ENCODE assay signal across 9 cellular contexts in the genomic region with DNA sequence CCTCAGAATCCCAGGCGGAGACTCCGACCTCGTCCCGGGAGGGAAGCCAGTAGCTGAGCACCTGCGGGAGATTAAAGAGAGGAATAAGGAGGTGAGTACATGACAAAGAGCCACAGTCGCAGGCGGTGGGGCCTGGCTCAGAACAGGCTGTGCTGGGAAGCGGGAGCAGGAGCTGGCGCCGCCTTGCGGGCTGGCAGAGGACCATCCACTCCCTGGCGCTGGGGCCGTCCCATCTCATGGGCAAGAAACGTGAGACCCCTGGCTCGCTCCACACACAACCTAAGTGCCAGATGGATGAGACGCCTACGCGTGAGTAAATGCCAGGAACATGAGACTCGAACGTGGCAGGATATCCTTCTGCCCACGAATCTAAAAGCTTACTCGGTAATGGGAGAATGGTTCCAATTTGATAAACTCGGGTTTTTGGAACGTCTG. TPM values are rescaled to one million over a fixed set of nuclear protein-coding genes. Genes with fewer than 3 reads are reported as not detected.
DNase-seq lines count a peak whose midpoint lies in the region; ATAC-seq and TF ChIP-seq lines count a peak whose summit lies in the region.
"Had no signal": no experiment of that assay in that cellular context is flagged by ENCODE, and none has a peak within 500 bp of the region (broad histone marks: within the 10 kb centered on the region; RNA-seq: fewer than 3 reads in every experiment).

No MANE protein-coding gene starts in this region.

- H3K4me3 Mint-ChIP-seq in activated B cell treated with CpG ODN at 0.5 μM for 24 hours, result no peak overlapping the region

- peaks cover 4% of the 10 kb centered on the region for H3K36me3 Mint-ChIP-seq in activated B cell treated with CpG ODN at 0.5 μM for 24 hours (ENCODE audit: low read depth)

- H4K20me1 ChIP-seq in BLaER1 (peaks cover 20% of the 10 kb centered on the region; the same call in 1 of the 2 replicates), Karpas-422 (ENCODE audit: insufficient read depth, low read depth, low read length) (peaks cover 10% of the 10 kb centered on the region)

- H3K36me3 ChIP-seq in BLaER1 (peaks cover 41% of the 10 kb centered on the region), Karpas-422 (ENCODE audit: insufficient read depth, low read length) (0 out of 2 replicates have a peak, but pooled peaks cover 9% of the 10 kb centered on the region), parathyroid adenoma (ENCODE audit: control insufficient read depth, insufficient read depth, low read length) (no peaks in the 10 kb centered on the region)

- H3K27me3 ChIP-seq in BLaER1, result no peaks in the 10 kb centered on the region
- no peaks in the 10 kb centered on the region for H3K27me3 ChIP-seq in Karpas-422 (ENCODE audit: low read length)
- no peaks in the 10 kb centered on the region for H3K27me3 ChIP-seq in parathyroid adenoma (ENCODE audit: control insufficient read depth, insufficient read depth, low read length)

- H3K79me2 ChIP-seq in Karpas-422 (ENCODE audit: low read length), result peaks cover 20% of the 10 kb centered on the region
- H3K79me2 ChIP-seq in parathyroid adenoma, result no peaks in the 10 kb centered on the region

- peak overlapping the region; percentile 39 for H3K4me2 ChIP-seq in BLaER1
- H3K4me2 ChIP-seq in Karpas-422 (ENCODE audit: low read depth, low read length, poor library complexity, severe bottlenecking), result no peak overlapping the region
- H3K4me2 ChIP-seq in parathyroid adenoma (ENCODE audit: low read length), result no peak overlapping the region

- POLR2A ChIA-PET in activated B cell treated with CpG ODN at 0.5 μM for 24 hours (lab: Charles Lee), result interaction anchor here (0.7 kb wide), 1 partner anchor 12 kb away, joined by 4 read pairs; no protein-coding TSS in a partner anchor

- ATAC-seq in activated B cell treated with CpG ODN at 0.5 μM for 24 hours (ENCODE audit: low read depth), result peak; percentile 76
- peak; percentile 64 for ATAC-seq in Right ventricle myocardium inferior
- no peak for ATAC-seq in GM21529 (IDR thresholded peaks at IDR 0.05; ENCODE audit: unreplicated experiment)
- ATAC-seq in HG03196 (IDR thresholded peaks at IDR 0.05; ENCODE audit: unreplicated experiment), result no peak

- no peaks in the 10 kb centered on the region for H3K9me2 ChIP-seq in Karpas-422 (replicated peaks; ENCODE audit: insufficient read depth, low read length)

- H3K4me1 ChIP-seq in BLaER1, result peaks cover 74% of the 10 kb centered on the region
- H3K4me1 ChIP-seq in Karpas-422 (ENCODE audit: low read length), result peaks cover 47% of the 10 kb centered on the region
- H3K4me1 ChIP-seq in parathyroid adenoma, result no peaks in the 10 kb centered on the region

- no peak overlapping the region for H3K27ac Mint-ChIP-seq in activated B cell treated with CpG ODN at 0.5 μM for 24 hours

- no peak overlapping the region for H3K27ac ChIP-seq in BLaER1
- H3K27ac ChIP-seq in Karpas-422 (ENCODE audit: low read length), result no peak overlapping the region
- H3K27ac ChIP-seq in parathyroid adenoma, result no peak overlapping the region

- peaks cover 2% of the 10 kb centered on the region for H3K4me1 Mint-ChIP-seq in activated B cell treated with CpG ODN at 0.5 μM for 24 hours

- CTCF ChIA-PET in activated B cell treated with CpG ODN at 0.5 μM for 24 hours (lab: Charles Lee), result interaction anchor here (1.3 kb wide), 1 partner anchor 12 kb away, joined by 3 read pairs; no protein-coding TSS in a partner anchor

- H3K27me3 Mint-ChIP-seq in activated B cell treated with CpG ODN at 0.5 μM for 24 hours, result no peaks in the 10 kb centered on the region

- intact Hi-C loops in activated B cell treated with CpG ODN at 0.5 μM for 24 hours (cut with micrococcal nuclease), result no loop called here
- intact Hi-C loops in Right ventricle myocardium inferior (cut with DNase I), result no loop called here

- H3K9ac ChIP-seq in BLaER1, result no peak overlapping the region
- H3K9ac ChIP-seq in Karpas-422 (ENCODE audit: low read length), result no peak overlapping the region
- no peak overlapping the region for H3K9ac ChIP-seq in parathyroid adenoma

- H3K9me3 ChIP-seq in BLaER1 (no peaks in the 10 kb centered on the region), Karpas-422 (ENCODE audit: low read length) (no peaks in the 10 kb centered on the region), parathyroid adenoma (ENCODE audit: control insufficient read depth, low read length) (no peaks in the 10 kb centered on the region)

- no peaks in the 10 kb centered on the region for H3K9me3 Mint-ChIP-seq in activated B cell treated with CpG ODN at 0.5 μM for 24 hours

- no peak overlapping the region for H3K4me3 ChIP-seq in BLaER1
- H3K4me3 ChIP-seq in Karpas-422 (ENCODE audit: low read length), result no peak overlapping the region
- H3K4me3 ChIP-seq in parathyroid adenoma (ENCODE audit: low read depth, low read length), result no peak overlapping the region

- DNase-seq in Karpas-422, result peak; percentile 77
- no peak for DNase-seq in activated B cell treated with CpG ODN at 0.5 μM for 24 hours
- DNase-seq in Right ventricle myocardium inferior (ENCODE audit: missing footprints), result peak; percentile 84
- DNase-seq in Kasumi-1 (lab: John Stamatoyannopoulos, UW), result no peak

- no peak overlapping the region for H2AFZ ChIP-seq in Karpas-422 (ENCODE audit: low read length)
- no peak overlapping the region for H2AFZ ChIP-seq in parathyroid adenoma

- TF ChIP-seq CTCF in activated B cell treated with CpG ODN at 0.5 μM for 24 hours (IDR thresholded peaks at IDR 0.05) (no peak), parathyroid adenoma (IDR thresholded peaks at IDR 0.05) (peak; percentile 46)

RNA-seq across cellular contexts. Expression of gene CEND1, which starts 6.3 kb away (rescaled TPM):
- 19.8 and 50.0 TPM in 2 replicates for total RNA-seq in Karpas-422 (2014; rRNA removed; shearing (Covaris generic); ENCODE audit: low replicate concordance)
- 0.27 and 0.34 TPM in 2 replicates for total RNA-seq in activated B cell treated with CpG ODN at 0.5 μM for 24 hours
- total RNA-seq in Right ventricle myocardium inferior, result not detected
- total RNA-seq: urinary bladder had no signal

RNA-seq across cellular contexts. Expression of gene GATD1, which starts 6.3 kb away (rescaled TPM):
- 43.6 and 61.0 TPM in 2 replicates for total RNA-seq in Karpas-422 (2014; rRNA removed; shearing (Covaris generic); ENCODE audit: low replicate concordance)
- total RNA-seq in activated B cell treated with CpG ODN at 0.5 μM for 24 hours (60.3 and 63.3 TPM in 2 replicates), Right ventricle myocardium inferior (18.3 TPM)

RNA-seq across cellular contexts. Expression of gene SLC25A22, which starts 14.5 kb away (rescaled TPM):
- total RNA-seq in Karpas-422 (2014; rRNA removed; shearing (Covaris generic); ENCODE audit: low replicate concordance), result 9.3 and 23.4 TPM in 2 replicates
- total RNA-seq in activated B cell treated with CpG ODN at 0.5 μM for 24 hours (30.1 and 35.4 TPM in 2 replicates), Right ventricle myocardium inferior (2.6 TPM)

RNA-seq across cellular contexts. Expression of gene PIDD1, which starts 21.4 kb away (rescaled TPM):
- 26.2 and 26.6 TPM in 2 replicates for total RNA-seq in Karpas-422 (2014; rRNA removed; shearing (Covaris generic); ENCODE audit: low replicate concordance)
- total RNA-seq in activated B cell treated with CpG ODN at 0.5 μM for 24 hours (21.3 and 25.6 TPM in 2 replicates), Right ventricle myocardium inferior (7.2 TPM)

RNA-seq across cellular contexts. Expression of gene RPLP2, which starts 26.2 kb away (rescaled TPM):
- total RNA-seq in Karpas-422 (2014; rRNA removed; shearing (Covaris generic); ENCODE audit: low replicate concordance), result 774 and 1,042 TPM in 2 replicates
- 4,124 and 4,449 TPM in 2 replicates for total RNA-seq in activated B cell treated with CpG ODN at 0.5 μM for 24 hours
- 1,110 TPM for total RNA-seq in Right ventricle myocardium inferior

Comparison
In these comparisons a context has a peak if more than half of its experiments do, and no peak if none do; other contexts are left out.
1. DNase-seq: peak in Karpas-422 (single experiment) and Right ventricle myocardium inferior (single experiment); none in activated B cell treated with CpG ODN at 0.5 μM for 24 hours (single experiment) and Kasumi-1 (0 of 2).
2. ATAC-seq: peak in activated B cell treated with CpG ODN at 0.5 μM for 24 hours (single experiment) and Right ventricle myocardium inferior (single experiment); none in GM21529 (single experiment) and HG03196 (single experiment).
3. RNA of gene CEND1, which starts 6.3 kb away (total RNA-seq): 19.8 to 50.0 TPM in Karpas-422; 0.27 to 0.34 TPM in activated B cell treated with CpG ODN at 0.5 μM for 24 hours and not detected in Right ventricle myocardium inferior (single experiment); every median in the first group is over 10 times any median in the second.